ENCODE assay signal across 1 cellular context in the genomic region with DNA sequence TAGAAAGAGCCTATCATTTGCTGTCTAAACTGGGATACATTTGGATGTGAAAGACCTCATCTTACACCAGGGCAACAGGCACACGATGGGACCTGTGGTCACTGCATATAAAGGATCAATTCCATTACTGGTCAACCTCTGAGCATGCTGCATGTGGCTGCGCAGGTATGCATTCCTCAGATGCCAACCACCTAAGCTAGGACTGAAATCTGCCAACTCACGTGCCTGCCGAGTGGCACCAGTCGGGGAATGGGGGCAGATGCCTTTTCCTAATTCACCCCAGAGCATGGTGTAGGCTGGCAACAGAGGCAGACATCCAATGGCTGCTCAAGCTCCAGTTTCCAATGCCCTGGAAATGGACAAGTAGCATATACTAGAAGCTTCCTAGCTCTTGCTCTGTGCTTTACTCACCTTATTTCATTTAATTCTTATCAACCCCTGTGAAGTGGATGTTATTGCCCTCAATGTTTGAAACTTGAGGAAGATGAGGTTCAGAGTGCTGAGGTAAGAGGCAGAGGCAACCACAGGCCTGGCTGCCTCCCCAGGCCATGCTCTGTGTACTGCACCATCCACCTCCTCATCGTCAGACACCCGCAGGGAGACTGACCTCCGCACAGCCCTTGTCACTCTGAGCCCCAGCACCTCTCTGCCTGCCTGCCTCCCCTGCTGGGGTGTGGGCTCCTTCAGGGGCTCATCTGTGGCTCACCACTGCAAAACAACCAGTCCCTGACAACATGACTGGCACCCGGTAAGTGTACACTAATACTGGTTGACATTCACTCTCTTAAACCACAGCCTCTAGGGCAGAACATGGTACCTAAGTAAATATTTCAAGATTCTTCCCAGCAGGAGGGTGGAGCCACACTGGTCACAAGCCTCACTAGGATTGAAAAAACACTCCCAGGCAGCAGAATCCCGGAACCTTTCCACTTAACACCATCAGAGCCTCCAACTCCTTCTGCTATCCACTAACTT.
TF ChIP-seq lines count a peak whose summit lies in the region.

No MANE protein-coding gene starts in this region.

TF ChIP-seq in GM23338, 12 proteins besides CTCF, POLR2A, EP300 and RAD21:
- TF ChIP-seq, protein P1, sequence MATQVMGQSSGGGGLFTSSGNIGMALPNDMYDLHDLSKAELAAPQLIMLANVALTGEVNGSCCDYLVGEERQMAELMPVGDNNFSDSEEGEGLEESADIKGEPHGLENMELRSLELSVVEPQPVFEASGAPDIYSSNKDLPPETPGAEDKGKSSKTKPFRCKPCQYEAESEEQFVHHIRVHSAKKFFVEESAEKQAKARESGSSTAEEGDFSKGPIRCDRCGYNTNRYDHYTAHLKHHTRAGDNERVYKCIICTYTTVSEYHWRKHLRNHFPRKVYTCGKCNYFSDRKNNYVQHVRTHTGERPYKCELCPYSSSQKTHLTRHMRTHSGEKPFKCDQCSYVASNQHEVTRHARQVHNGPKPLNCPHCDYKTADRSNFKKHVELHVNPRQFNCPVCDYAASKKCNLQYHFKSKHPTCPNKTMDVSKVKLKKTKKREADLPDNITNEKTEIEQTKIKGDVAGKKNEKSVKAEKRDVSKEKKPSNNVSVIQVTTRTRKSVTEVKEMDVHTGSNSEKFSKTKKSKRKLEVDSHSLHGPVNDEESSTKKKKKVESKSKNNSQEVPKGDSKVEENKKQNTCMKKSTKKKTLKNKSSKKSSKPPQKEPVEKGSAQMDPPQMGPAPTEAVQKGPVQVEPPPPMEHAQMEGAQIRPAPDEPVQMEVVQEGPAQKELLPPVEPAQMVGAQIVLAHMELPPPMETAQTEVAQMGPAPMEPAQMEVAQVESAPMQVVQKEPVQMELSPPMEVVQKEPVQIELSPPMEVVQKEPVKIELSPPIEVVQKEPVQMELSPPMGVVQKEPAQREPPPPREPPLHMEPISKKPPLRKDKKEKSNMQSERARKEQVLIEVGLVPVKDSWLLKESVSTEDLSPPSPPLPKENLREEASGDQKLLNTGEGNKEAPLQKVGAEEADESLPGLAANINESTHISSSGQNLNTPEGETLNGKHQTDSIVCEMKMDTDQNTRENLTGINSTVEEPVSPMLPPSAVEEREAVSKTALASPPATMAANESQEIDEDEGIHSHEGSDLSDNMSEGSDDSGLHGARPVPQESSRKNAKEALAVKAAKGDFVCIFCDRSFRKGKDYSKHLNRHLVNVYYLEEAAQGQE (IDR thresholded peaks at IDR 0.05; ENCODE audit: unreplicated experiment) = no peak
- TF ChIP-seq NANOG (IDR thresholded peaks at IDR 0.05; ENCODE audit: borderline replicate concordance) = no peak
- no peak for TF ChIP-seq CREB1 (CRISPR knock-in tag; IDR thresholded peaks at IDR 0.05; ENCODE audit: low read depth)
- no peak for TF ChIP-seq POLR2AphosphoS5 (IDR thresholded peaks at IDR 0.05; ENCODE audit: low read depth)
- no peak for TF ChIP-seq EZH2 (IDR thresholded peaks at IDR 0.05; ENCODE audit: low read depth, unreplicated experiment)
- no peak for TF ChIP-seq JUNB (IDR thresholded peaks at IDR 0.05; ENCODE audit: unreplicated experiment)
- no peak for TF ChIP-seq STAT1 (IDR thresholded peaks at IDR 0.05; ENCODE audit: unreplicated experiment)
- TF ChIP-seq, protein P2, sequence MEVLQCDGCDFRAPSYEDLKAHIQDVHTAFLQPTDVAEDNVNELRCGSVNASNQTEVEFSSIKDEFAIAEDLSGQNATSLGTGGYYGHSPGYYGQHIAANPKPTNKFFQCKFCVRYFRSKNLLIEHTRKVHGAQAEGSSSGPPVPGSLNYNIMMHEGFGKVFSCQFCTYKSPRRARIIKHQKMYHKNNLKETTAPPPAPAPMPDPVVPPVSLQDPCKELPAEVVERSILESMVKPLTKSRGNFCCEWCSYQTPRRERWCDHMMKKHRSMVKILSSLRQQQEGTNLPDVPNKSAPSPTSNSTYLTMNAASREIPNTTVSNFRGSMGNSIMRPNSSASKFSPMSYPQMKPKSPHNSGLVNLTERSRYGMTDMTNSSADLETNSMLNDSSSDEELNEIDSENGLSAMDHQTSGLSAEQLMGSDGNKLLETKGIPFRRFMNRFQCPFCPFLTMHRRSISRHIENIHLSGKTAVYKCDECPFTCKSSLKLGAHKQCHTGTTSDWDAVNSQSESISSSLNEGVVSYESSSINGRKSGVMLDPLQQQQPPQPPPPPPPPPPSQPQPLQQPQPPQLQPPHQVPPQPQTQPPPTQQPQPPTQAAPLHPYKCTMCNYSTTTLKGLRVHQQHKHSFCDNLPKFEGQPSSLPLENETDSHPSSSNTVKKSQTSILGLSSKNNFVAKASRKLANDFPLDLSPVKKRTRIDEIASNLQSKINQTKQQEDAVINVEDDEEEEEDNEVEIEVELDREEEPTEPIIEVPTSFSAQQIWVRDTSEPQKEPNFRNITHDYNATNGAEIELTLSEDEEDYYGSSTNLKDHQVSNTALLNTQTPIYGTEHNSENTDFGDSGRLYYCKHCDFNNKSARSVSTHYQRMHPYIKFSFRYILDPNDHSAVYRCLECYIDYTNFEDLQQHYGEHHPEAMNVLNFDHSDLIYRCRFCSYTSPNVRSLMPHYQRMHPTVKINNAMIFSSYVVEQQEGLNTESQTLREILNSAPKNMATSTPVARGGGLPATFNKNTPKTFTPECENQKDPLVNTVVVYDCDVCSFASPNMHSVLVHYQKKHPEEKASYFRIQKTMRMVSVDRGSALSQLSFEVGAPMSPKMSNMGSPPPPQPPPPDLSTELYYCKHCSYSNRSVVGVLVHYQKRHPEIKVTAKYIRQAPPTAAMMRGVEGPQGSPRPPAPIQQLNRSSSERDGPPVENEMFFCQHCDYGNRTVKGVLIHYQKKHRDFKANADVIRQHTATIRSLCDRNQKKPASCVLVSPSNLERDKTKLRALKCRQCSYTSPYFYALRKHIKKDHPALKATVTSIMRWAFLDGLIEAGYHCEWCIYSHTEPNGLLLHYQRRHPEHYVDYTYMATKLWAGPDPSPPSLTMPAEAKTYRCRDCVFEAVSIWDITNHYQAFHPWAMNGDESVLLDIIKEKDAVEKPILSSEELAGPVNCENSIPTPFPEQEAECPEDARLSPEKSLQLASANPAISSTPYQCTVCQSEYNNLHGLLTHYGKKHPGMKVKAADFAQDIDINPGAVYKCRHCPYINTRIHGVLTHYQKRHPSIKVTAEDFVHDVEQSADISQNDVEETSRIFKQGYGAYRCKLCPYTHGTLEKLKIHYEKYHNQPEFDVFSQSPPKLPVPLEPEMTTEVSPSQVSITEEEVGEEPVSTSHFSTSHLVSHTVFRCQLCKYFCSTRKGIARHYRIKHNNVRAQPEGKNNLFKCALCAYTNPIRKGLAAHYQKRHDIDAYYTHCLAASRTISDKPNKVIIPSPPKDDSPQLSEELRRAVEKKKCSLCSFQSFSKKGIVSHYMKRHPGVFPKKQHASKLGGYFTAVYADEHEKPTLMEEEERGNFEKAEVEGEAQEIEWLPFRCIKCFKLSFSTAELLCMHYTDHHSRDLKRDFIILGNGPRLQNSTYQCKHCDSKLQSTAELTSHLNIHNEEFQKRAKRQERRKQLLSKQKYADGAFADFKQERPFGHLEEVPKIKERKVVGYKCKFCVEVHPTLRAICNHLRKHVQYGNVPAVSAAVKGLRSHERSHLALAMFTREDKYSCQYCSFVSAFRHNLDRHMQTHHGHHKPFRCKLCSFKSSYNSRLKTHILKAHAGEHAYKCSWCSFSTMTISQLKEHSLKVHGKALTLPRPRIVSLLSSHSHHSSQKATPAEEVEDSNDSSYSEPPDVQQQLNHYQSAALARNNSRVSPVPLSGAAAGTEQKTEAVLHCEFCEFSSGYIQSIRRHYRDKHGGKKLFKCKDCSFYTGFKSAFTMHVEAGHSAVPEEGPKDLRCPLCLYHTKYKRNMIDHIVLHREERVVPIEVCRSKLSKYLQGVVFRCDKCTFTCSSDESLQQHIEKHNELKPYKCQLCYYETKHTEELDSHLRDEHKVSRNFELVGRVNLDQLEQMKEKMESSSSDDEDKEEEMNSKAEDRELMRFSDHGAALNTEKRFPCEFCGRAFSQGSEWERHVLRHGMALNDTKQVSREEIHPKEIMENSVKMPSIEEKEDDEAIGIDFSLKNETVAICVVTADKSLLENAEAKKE (CRISPR knock-in tag; IDR thresholded peaks at IDR 0.05) = no peak
- TF ChIP-seq EZH2phosphoT487 (IDR thresholded peaks at IDR 0.05; ENCODE audit: unreplicated experiment) = no peak
- no peak for TF ChIP-seq ZNF114 (CRISPR knock-in tag; IDR thresholded peaks at IDR 0.05)
- TF ChIP-seq, protein P3, sequence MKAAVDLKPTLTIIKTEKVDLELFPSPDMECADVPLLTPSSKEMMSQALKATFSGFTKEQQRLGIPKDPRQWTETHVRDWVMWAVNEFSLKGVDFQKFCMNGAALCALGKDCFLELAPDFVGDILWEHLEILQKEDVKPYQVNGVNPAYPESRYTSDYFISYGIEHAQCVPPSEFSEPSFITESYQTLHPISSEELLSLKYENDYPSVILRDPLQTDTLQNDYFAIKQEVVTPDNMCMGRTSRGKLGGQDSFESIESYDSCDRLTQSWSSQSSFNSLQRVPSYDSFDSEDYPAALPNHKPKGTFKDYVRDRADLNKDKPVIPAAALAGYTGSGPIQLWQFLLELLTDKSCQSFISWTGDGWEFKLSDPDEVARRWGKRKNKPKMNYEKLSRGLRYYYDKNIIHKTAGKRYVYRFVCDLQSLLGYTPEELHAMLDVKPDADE (IDR thresholded peaks at IDR 0.05) = no peak
- TF ChIP-seq ZNF331 (CRISPR knock-in tag; IDR thresholded peaks at IDR 0.05; ENCODE audit: low read depth) = no peak
